Comparison of ENCODE assay signal across 1 cellular context in the genomic region with DNA sequence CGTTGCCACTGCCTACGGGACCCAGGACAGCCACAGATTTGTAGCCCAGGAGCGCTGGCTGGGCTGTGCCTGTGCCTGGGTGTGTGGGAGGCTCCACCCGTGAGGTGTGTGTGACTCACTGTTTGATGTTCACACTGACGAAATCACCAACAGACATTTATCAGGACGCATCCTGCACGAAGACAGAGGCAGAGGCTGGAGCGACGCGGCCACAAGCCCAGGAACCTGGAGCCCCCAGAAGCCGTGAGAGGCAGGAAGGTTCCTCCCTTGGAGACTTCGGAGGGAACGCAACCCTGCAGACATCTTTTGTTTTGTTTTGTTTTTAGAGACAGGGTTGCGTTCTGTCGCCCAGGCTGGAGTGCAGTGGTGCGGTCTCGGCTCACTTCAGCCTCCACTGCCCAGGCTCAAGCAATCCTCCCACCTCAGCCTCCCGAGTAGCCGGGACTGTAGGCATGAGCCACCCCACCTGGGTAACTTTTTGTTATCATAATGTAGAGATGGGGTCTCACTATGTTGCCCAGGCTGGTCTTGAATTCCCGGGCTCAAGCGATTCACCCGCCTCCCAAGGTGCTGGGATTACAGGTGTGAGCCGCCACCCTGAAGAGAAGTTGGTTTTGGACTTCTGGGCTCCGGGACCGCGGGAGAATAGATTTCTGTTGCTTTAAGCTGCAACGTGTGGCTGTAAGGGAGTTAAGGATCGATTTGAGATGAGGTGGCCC.
A peak's percentile ranks its signal among the peaks of the same experiment; 100 is the strongest.
TF ChIP-seq lines count a peak whose summit lies in the region.

No MANE protein-coding gene starts in this region.

TF ChIP-seq in K562, 482 proteins besides CTCF, POLR2A, EP300 and RAD21 (continued from another document and continues in another):
- TF ChIP-seq CHD7 (IDR thresholded peaks at IDR 0.05; ENCODE audit: low read depth, low read length) (no peak), ZSCAN32 (CRISPR knock-in tag; IDR thresholded peaks at IDR 0.05) (no peak), SRF (CRISPR knock-in tag; IDR thresholded peaks at IDR 0.05) (no peak), HNRNPH1 (optimal IDR thresholded peaks at IDR 0.05; ENCODE audit: low read depth, low read length) (no peak), HMG20B (CRISPR knock-in tag; IDR thresholded peaks at IDR 0.05) (no peak), SRSF1 (IDR thresholded peaks at IDR 0.05; ENCODE audit: low read depth, low read length) (no peak), CEBPG (CRISPR knock-in tag; IDR thresholded peaks at IDR 0.05) (peak; percentile 82; the same call in 1 of the 2 replicates), CEBPG (tag; conservative IDR thresholded peaks at IDR 0.05 in 1 of 2, IDR thresholded peaks at IDR 0.05 in 1 of 2) (peak in 1 of 2 experiments; percentile 75; a peak in 2 of 4 replicates), E2F5 (CRISPR knock-in tag; IDR thresholded peaks at IDR 0.05) (no peak), MCM2 (IDR thresholded peaks at IDR 0.05; ENCODE audit: low read depth) (no peak), BCOR (IDR thresholded peaks at IDR 0.05) (peak; percentile 80), KAT8 (IDR thresholded peaks at IDR 0.05; ENCODE audit: low read depth) (no peak), LCOR (CRISPR knock-in tag; IDR thresholded peaks at IDR 0.05) (peak; percentile 71), CCAR2 (IDR thresholded peaks at IDR 0.05; ENCODE audit: low read depth, low read length) (no peak), PHB2 (IDR thresholded peaks at IDR 0.05; ENCODE audit: low read depth) (no peak), ZNF140 (CRISPR knock-in tag; IDR thresholded peaks at IDR 0.05) (no peak), SUPT5H (IDR thresholded peaks at IDR 0.05) (no peak), ZNF778 (CRISPR knock-in tag; IDR thresholded peaks at IDR 0.05) (no peak), STAT5B (CRISPR knock-in tag; IDR thresholded peaks at IDR 0.05) (no peak), CC2D1A (IDR thresholded peaks at IDR 0.05) (no peak), ZNF239 (CRISPR knock-in tag; IDR thresholded peaks at IDR 0.05) (peak; percentile 14; the same call in 1 of the 2 replicates), ILF3 (IDR thresholded peaks at IDR 0.05; ENCODE audit: borderline replicate concordance) (no peak), POLR3G (IDR thresholded peaks at IDR 0.05; ENCODE audit: extremely low read depth, insufficient read length, insufficient replicate concordance) (no peak)
- TF ChIP-seq, protein P1, sequence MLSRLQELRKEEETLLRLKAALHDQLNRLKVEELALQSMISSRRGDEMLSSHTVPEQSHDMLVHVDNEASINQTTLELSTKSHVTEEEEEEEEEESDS (CRISPR knock-in tag; IDR thresholded peaks at IDR 0.05): no peak
- TF ChIP-seq, protein P2, sequence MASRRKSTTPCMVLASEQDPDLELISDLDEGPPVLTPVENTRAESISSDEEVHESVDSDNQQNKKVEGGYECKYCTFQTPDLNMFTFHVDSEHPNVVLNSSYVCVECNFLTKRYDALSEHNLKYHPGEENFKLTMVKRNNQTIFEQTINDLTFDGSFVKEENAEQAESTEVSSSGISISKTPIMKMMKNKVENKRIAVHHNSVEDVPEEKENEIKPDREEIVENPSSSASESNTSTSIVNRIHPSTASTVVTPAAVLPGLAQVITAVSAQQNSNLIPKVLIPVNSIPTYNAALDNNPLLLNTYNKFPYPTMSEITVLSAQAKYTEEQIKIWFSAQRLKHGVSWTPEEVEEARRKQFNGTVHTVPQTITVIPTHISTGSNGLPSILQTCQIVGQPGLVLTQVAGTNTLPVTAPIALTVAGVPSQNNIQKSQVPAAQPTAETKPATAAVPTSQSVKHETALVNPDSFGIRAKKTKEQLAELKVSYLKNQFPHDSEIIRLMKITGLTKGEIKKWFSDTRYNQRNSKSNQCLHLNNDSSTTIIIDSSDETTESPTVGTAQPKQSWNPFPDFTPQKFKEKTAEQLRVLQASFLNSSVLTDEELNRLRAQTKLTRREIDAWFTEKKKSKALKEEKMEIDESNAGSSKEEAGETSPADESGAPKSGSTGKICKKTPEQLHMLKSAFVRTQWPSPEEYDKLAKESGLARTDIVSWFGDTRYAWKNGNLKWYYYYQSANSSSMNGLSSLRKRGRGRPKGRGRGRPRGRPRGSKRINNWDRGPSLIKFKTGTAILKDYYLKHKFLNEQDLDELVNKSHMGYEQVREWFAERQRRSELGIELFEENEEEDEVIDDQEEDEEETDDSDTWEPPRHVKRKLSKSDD (conservative IDR thresholded peaks at IDR 0.05; ENCODE audit: low read length): no peak
- TF ChIP-seq, protein P3, sequence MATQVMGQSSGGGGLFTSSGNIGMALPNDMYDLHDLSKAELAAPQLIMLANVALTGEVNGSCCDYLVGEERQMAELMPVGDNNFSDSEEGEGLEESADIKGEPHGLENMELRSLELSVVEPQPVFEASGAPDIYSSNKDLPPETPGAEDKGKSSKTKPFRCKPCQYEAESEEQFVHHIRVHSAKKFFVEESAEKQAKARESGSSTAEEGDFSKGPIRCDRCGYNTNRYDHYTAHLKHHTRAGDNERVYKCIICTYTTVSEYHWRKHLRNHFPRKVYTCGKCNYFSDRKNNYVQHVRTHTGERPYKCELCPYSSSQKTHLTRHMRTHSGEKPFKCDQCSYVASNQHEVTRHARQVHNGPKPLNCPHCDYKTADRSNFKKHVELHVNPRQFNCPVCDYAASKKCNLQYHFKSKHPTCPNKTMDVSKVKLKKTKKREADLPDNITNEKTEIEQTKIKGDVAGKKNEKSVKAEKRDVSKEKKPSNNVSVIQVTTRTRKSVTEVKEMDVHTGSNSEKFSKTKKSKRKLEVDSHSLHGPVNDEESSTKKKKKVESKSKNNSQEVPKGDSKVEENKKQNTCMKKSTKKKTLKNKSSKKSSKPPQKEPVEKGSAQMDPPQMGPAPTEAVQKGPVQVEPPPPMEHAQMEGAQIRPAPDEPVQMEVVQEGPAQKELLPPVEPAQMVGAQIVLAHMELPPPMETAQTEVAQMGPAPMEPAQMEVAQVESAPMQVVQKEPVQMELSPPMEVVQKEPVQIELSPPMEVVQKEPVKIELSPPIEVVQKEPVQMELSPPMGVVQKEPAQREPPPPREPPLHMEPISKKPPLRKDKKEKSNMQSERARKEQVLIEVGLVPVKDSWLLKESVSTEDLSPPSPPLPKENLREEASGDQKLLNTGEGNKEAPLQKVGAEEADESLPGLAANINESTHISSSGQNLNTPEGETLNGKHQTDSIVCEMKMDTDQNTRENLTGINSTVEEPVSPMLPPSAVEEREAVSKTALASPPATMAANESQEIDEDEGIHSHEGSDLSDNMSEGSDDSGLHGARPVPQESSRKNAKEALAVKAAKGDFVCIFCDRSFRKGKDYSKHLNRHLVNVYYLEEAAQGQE (CRISPR knock-in tag; IDR thresholded peaks at IDR 0.05; ENCODE audit: low read depth): no peak
- TF ChIP-seq, protein P4, sequence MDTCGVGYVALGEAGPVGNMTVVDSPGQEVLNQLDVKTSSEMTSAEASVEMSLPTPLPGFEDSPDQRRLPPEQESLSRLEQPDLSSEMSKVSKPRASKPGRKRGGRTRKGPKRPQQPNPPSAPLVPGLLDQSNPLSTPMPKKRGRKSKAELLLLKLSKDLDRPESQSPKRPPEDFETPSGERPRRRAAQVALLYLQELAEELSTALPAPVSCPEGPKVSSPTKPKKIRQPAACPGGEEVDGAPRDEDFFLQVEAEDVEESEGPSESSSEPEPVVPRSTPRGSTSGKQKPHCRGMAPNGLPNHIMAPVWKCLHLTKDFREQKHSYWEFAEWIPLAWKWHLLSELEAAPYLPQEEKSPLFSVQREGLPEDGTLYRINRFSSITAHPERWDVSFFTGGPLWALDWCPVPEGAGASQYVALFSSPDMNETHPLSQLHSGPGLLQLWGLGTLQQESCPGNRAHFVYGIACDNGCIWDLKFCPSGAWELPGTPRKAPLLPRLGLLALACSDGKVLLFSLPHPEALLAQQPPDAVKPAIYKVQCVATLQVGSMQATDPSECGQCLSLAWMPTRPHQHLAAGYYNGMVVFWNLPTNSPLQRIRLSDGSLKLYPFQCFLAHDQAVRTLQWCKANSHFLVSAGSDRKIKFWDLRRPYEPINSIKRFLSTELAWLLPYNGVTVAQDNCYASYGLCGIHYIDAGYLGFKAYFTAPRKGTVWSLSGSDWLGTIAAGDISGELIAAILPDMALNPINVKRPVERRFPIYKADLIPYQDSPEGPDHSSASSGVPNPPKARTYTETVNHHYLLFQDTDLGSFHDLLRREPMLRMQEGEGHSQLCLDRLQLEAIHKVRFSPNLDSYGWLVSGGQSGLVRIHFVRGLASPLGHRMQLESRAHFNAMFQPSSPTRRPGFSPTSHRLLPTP (IDR thresholded peaks at IDR 0.05; ENCODE audit: borderline replicate concordance, extremely low read depth, insufficient read length): no peak
- TF ChIP-seq, protein P5, sequence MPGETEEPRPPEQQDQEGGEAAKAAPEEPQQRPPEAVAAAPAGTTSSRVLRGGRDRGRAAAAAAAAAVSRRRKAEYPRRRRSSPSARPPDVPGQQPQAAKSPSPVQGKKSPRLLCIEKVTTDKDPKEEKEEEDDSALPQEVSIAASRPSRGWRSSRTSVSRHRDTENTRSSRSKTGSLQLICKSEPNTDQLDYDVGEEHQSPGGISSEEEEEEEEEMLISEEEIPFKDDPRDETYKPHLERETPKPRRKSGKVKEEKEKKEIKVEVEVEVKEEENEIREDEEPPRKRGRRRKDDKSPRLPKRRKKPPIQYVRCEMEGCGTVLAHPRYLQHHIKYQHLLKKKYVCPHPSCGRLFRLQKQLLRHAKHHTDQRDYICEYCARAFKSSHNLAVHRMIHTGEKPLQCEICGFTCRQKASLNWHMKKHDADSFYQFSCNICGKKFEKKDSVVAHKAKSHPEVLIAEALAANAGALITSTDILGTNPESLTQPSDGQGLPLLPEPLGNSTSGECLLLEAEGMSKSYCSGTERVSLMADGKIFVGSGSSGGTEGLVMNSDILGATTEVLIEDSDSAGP (CRISPR knock-in tag; IDR thresholded peaks at IDR 0.05): no peak
